Comparison of ENCODE assay signal across 8 cellular contexts in genomic region chr5:115069087-115069968, GRCh38.
A peak's percentile ranks its signal among the peaks of the same experiment; 100 is the strongest.
DNase-seq lines count a peak whose midpoint lies in the region; ATAC-seq and TF ChIP-seq lines count a peak whose summit lies in the region.

No MANE protein-coding gene starts in this region.

- no peaks in the 10 kb centered on the region for H3K36me3 Mint-ChIP-seq in central memory CD8-positive, alpha-beta T cell (ENCODE audit: insufficient read depth)

- no peaks in the 10 kb centered on the region for H3K36me3 ChIP-seq in lower lobe of right lung

- no peaks in the 10 kb centered on the region for H3K9me3 Mint-ChIP-seq in central memory CD8-positive, alpha-beta T cell

- no peak overlapping the region for H3K4me3 ChIP-seq in lower lobe of right lung

- peak; percentile 3 for DNase-seq in DMS 273 treated with DMSO at 0.1 percent for 48 hours (lab: John Stamatoyannopoulos, UW)
- peak; percentile 32 for DNase-seq in NCI-H748 treated with DMSO at 0.1 percent for 48 hours (lab: John Stamatoyannopoulos, UW)
- DNase-seq in central memory CD8-positive, alpha-beta T cell (ENCODE audit: low spot score in 2 of 2) = no peak
- no peak for DNase-seq in lower lobe of right lung
- no peak for DNase-seq in HK-2 (ENCODE audit: unreplicated experiment)
- DNase-seq in activated CD4-positive, alpha-beta T cell treated with anti-CD3 and anti-CD28 coated beads for 1 hour = no peak

- H3K4me3 Mint-ChIP-seq in central memory CD8-positive, alpha-beta T cell = no peak overlapping the region

- no peaks in the 10 kb centered on the region for H3K27me3 ChIP-seq in lower lobe of right lung (ENCODE audit: low read depth)

- TF ChIP-seq CTCF in lower lobe of right lung (IDR thresholded peaks at IDR 0.05) = peak; percentile 48

- no peak overlapping the region for H3K27ac ChIP-seq in lower lobe of right lung

- intact Hi-C loops in lower lobe of right lung (cut with DNase I) = no loop called here

- H3K9me3 ChIP-seq in lower lobe of right lung = peaks cover 3% of the 10 kb centered on the region

- H3K27ac Mint-ChIP-seq in central memory CD8-positive, alpha-beta T cell (ENCODE audit: low read depth) = peak overlapping the region; percentile 65

- no peaks in the 10 kb centered on the region for H3K4me1 ChIP-seq in lower lobe of right lung

- peak; percentile 24 for ATAC-seq in GM18861 (IDR thresholded peaks at IDR 0.05; ENCODE audit: unreplicated experiment)
- ATAC-seq in HG03066 (IDR thresholded peaks at IDR 0.05; ENCODE audit: low read depth, unreplicated experiment) = peak; percentile 31
- ATAC-seq in central memory CD8-positive, alpha-beta T cell (replicated peaks; ENCODE audit: extremely low read depth, poor library complexity, severe bottlenecking) = no peak
- peak in 1 of 2 donors; percentile 37 for ATAC-seq in lower lobe of right lung

- H3K27me3 Mint-ChIP-seq in central memory CD8-positive, alpha-beta T cell = peaks cover 41% of the 10 kb centered on the region

- peaks cover 24% of the 10 kb centered on the region for H3K4me1 Mint-ChIP-seq in central memory CD8-positive, alpha-beta T cell

Comparison
In these comparisons a context has a peak if more than half of its experiments do, and no peak if none do; other contexts are left out.
1. DNase-seq: peak in DMS 273 treated with DMSO at 0.1 percent for 48 hours (single experiment) and NCI-H748 treated with DMSO at 0.1 percent for 48 hours (single experiment); none in central memory CD8-positive, alpha-beta T cell (0 of 2), lower lobe of right lung (single experiment), HK-2 (single experiment) and activated CD4-positive, alpha-beta T cell treated with anti-CD3 and anti-CD28 coated beads for 1 hour (single experiment).